25 cellular contexts compared by ENCODE assay signal in genomic region chr17:57761887-57762286, GRCh38. TPM values are rescaled to one million over a fixed set of nuclear protein-coding genes. Genes with fewer than 3 reads are reported as not detected.
DNase-seq lines count a peak whose midpoint lies in the region; ATAC-seq, FAIRE-seq and TF ChIP-seq lines count a peak whose summit lies in the region.
"Had no signal": no experiment of that assay in that cellular context is flagged by ENCODE, and none has a peak within 500 bp of the region (broad histone marks: within the 10 kb centered on the region; RNA-seq: fewer than 3 reads in every experiment).

No MANE protein-coding gene starts in this region.

- H2BK15ac ChIP-seq in mesendoderm (replicated peaks; ENCODE audit: low read depth): no peak overlapping the region

- no peak overlapping the region for H2BK120ac ChIP-seq in mesendoderm (ENCODE audit: low read depth, low read length)

- DNase-seq in WERI-Rb-1 (peak; percentile 51), mesendoderm (no peak), urothelium cell line (ENCODE audit: low spot score) (peak; percentile 47), heart right ventricle (no peak), DMS53 (lab: John Stamatoyannopoulos, UW) (no peak), frontal cortex (ENCODE audit: low spot score in 2 of 2) (no peak)
- DNase-seq: activated T-cell treated with anti-CD3 and anti-CD28 coated beads, Interleukin-2, amount 50 U/mL, for 4 hours; CD8-positive, alpha-beta memory T cell; DMS79; effector CD4-positive, alpha-beta T cell; gastrocnemius medialis; left cardiac atrium; mesenchymal stem cell; MG63; naive thymus-derived CD8-positive, alpha-beta T cell; NCI-H446; posterior cingulate gyrus; stimulated activated CD4-positive, alpha-beta T cell treated with anti-CD3 and anti-CD28 coated beads, Interleukin-1b, Interleukin-23, amount 100 ng/mL, for 48 hours; stimulated activated naive B cell treated with anti-CD40 and anti-IgM and Interleukin-4, amounts not matched to agents 10 μg/mL and 1 μg/mL and 100 μg/mL, for 72 hours; T-helper 9 cell; testis had no signal

- H3K18ac ChIP-seq in mesendoderm (ENCODE audit: low read length): no peak overlapping the region

- H3K9ac ChIP-seq in mesendoderm (ENCODE audit: low read length): peak overlapping the region; percentile 8

- FAIRE-seq in urothelium cell line (lab: Jason Lieb, UNC) (no peak), frontal cortex (lab: Jason Lieb, UNC) (no peak)

- H3K27ac ChIP-seq in WERI-Rb-1 (peak overlapping the region; percentile 37), mesendoderm (ENCODE audit: low read depth, low read length) (no peak overlapping the region), heart right ventricle (no peak overlapping the region)
- H3K27ac ChIP-seq: gastrocnemius medialis, testis had no signal

- H3K27me3 ChIP-seq in WERI-Rb-1 (ENCODE audit: insufficient read depth, low read depth, severe bottlenecking) (no peaks in the 10 kb centered on the region), mesendoderm (ENCODE audit: insufficient read depth, low read length, poor library complexity) (no peaks in the 10 kb centered on the region), heart right ventricle (peaks cover 0 to 7% (median 3%) of the 10 kb centered on the region in 7 donors)
- H3K27me3 ChIP-seq: MG63, testis had no signal

- H3K4me3 ChIP-seq in WERI-Rb-1 (ENCODE audit: low read depth, low read length) (no peak overlapping the region), mesendoderm (ENCODE audit: low read length) (no peak overlapping the region), heart right ventricle (no peak overlapping the region)
- H3K4me3 ChIP-seq: gastrocnemius medialis, MG63, testis had no signal

- no peaks in the 10 kb centered on the region for H3K36me3 ChIP-seq in WERI-Rb-1
- H3K36me3 ChIP-seq in mesendoderm (ENCODE audit: control insufficient read depth, insufficient read depth, low read length): no peaks in the 10 kb centered on the region
- H3K36me3 ChIP-seq in heart right ventricle: no peaks in the 10 kb centered on the region
- H3K36me3 ChIP-seq: gastrocnemius medialis, MG63 had no signal

- H3K4me2 ChIP-seq in mesendoderm (ENCODE audit: low read length): no peak overlapping the region

- H3K4me1 ChIP-seq in mesendoderm (ENCODE audit: control insufficient read depth, low read depth, low read length) (peaks cover 10% of the 10 kb centered on the region), heart right ventricle (no peaks in the 10 kb centered on the region)
- H3K4me1 ChIP-seq: gastrocnemius medialis, testis had no signal

- H3K56ac ChIP-seq in mesendoderm (ENCODE audit: low read length): peak overlapping the region; percentile 73

- no peak overlapping the region for H3K4ac ChIP-seq in mesendoderm (ENCODE audit: low read depth, low read length)

- no peak overlapping the region for H2BK5ac ChIP-seq in mesendoderm (ENCODE audit: low read length)

- ATAC-seq in heart right ventricle: no peak
- ATAC-seq: activated T-cell treated with anti-CD3 and anti-CD28 coated beads, Interleukin-2, amount 50 U/mL, for 4 hours; esophagus mucosa; gastrocnemius medialis; left cardiac atrium; naive thymus-derived CD8-positive, alpha-beta T cell; stimulated activated naive B cell treated with anti-CD40 and anti-IgM and Interleukin-4, amounts not matched to agents 10 μg/mL and 1 μg/mL and 100 μg/mL, for 72 hours had no signal

- no peaks in the 10 kb centered on the region for H3K79me1 ChIP-seq in mesendoderm (ENCODE audit: low read length)

- intact Hi-C loops in heart right ventricle (cut with DNase I): no loop called here

- H3K9me3 ChIP-seq in WERI-Rb-1 (ENCODE audit: severe bottlenecking) (no peaks in the 10 kb centered on the region), heart right ventricle (no peaks in the 10 kb centered on the region)
- H3K9me3 ChIP-seq: gastrocnemius medialis, MG63, testis had no signal

- TF ChIP-seq RAD21 in Ishikawa (IDR thresholded peaks at IDR 0.05; ENCODE audit: low read depth): no peak

- WGBS in mesendoderm (ENCODE audit: extremely low coverage, insufficient coverage, low lambda C conversion rate): no CpG with 5 or more reads among the region's 8 CpGs
- 69 to 74% methylated on average over 8 of the region's 8 CpGs for WGBS in heart right ventricle, 2 donors

- no peak overlapping the region for H4K5ac ChIP-seq in mesendoderm (ENCODE audit: low read length)

- no peak overlapping the region for H2AK5ac ChIP-seq in mesendoderm (ENCODE audit: low read length)

- TF ChIP-seq EP300 in Ishikawa (IDR thresholded peaks at IDR 0.05; ENCODE audit: borderline replicate concordance): no peak

- H4K8ac ChIP-seq in mesendoderm (ENCODE audit: low read depth, low read length): no peak overlapping the region

- peak overlapping the region; percentile 57 for H3K23ac ChIP-seq in mesendoderm (ENCODE audit: low read length)

- no peak for TF ChIP-seq CTCF in WERI-Rb-1 (IDR thresholded peaks at IDR 0.05; ENCODE audit: low read depth, low read length)
- TF ChIP-seq CTCF in heart right ventricle (IDR thresholded peaks at IDR 0.05): no peak

- no peaks in the 10 kb centered on the region for H3K79me2 ChIP-seq in mesendoderm (ENCODE audit: control insufficient read depth, insufficient read depth, low read length)

TF ChIP-seq in Ishikawa, 13 proteins besides CTCF, POLR2A, EP300 and RAD21:
- no peak for TF ChIP-seq CEBPB (IDR thresholded peaks at IDR 0.05)
- TF ChIP-seq, protein P1, sequence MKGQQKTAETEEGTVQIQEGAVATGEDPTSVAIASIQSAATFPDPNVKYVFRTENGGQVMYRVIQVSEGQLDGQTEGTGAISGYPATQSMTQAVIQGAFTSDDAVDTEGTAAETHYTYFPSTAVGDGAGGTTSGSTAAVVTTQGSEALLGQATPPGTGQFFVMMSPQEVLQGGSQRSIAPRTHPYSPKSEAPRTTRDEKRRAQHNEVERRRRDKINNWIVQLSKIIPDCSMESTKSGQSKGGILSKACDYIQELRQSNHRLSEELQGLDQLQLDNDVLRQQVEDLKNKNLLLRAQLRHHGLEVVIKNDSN (IDR thresholded peaks at IDR 0.05): peak; percentile 52; the same call in 1 of the 2 replicates

RNA-seq across cellular contexts. Expression of gene CCDC182, which starts 16.8 kb away (rescaled TPM):
- 0.10 TPM for polyA plus RNA-seq in mesendoderm (2013, experiment 1 of 2)
- 0.06 TPM for polyA plus RNA-seq in mesendoderm (2013, experiment 2 of 2)
- total RNA-seq in heart right ventricle (not detected), frontal cortex (not detected)
- not detected for polyA plus RNA-seq in heart right ventricle
- total RNA-seq: activated T-cell treated with anti-CD3 and anti-CD28 coated beads, Interleukin-2, amount 50 U/mL, for 4 hours; aorta; CD8-positive, alpha-beta memory T cell; esophagus mucosa; gastrocnemius medialis; left cardiac atrium; naive thymus-derived CD8-positive, alpha-beta T cell; skeletal muscle tissue had no signal
- polyA plus RNA-seq: aorta; CD8-positive, alpha-beta memory T cell; naive thymus-derived CD8-positive, alpha-beta T cell had no signal

Comparison
In these comparisons a context has a peak if more than half of its experiments do, and no peak if none do; other contexts are left out.
1. DNase-seq: peak in WERI-Rb-1 (single experiment) and urothelium cell line (single experiment); none in mesendoderm (single experiment), heart right ventricle (0 of 2), DMS53 (single experiment) and frontal cortex (0 of 2).